In the genomic region with DNA sequence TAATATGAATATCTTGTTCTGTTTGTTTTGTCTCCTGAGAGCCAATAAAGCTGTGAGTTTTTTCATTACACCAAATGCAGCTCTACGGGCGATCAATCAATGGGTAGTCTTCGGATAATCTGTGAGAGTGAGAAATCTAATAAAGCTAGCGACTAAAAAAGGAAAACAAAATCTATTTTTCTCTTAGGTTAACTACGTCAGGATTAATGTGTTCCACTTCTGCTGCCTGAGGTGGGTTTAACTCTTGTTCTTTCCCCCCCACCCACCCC, we compare ENCODE assay signal across 8 cellular contexts.
DNase-seq lines count a peak whose midpoint lies in the region; ATAC-seq and TF ChIP-seq lines count a peak whose summit lies in the region.

No MANE protein-coding gene starts in this region.

- CTCF ChIA-PET in CD8-positive, alpha-beta memory T cell (lab: Charles Lee) = interaction anchor here (1.1 kb wide), 1 partner anchor 22 kb away, joined by 3 read pairs; no protein-coding TSS in a partner anchor

- POLR2A ChIA-PET in CD8-positive, alpha-beta memory T cell (lab: Charles Lee) = no interaction called here

- peaks cover 51 to 64% (median 54%) of the 10 kb centered on the region in 3 donors for H3K4me1 Mint-ChIP-seq in CD8-positive, alpha-beta memory T cell

- peak overlapping the region; percentile 52 for H3K27ac ChIP-seq in CD8-positive, alpha-beta memory T cell (ENCODE audit: low read depth, low read length)
- no peak overlapping the region for H3K27ac ChIP-seq in mucosa of rectum (ENCODE audit: low read depth in 2 of 2, low read length in 2 of 2)

- no peak for ATAC-seq in GM18511 (IDR thresholded peaks at IDR 0.05; ENCODE audit: unreplicated experiment)
- no peak for ATAC-seq in HG02970 (IDR thresholded peaks at IDR 0.05; ENCODE audit: low FRiP score, unreplicated experiment)

- no peaks in the 10 kb centered on the region for H3K27me3 ChIP-seq in CD8-positive, alpha-beta memory T cell (ENCODE audit: insufficient read depth, low read length, poor library complexity, severe bottlenecking)
- H3K27me3 ChIP-seq in mucosa of rectum (ENCODE audit: control insufficient read depth in 2 of 2, insufficient read depth in 2 of 2, low read length in 2 of 2) = no peaks in the 10 kb centered on the region

- DNase-seq in CD8-positive, alpha-beta memory T cell = no peak
- DNase-seq in Jurkat, Clone E6-1 (ENCODE audit: low read depth, low spot score) = no peak
- peak; percentile 8 for DNase-seq in central memory CD4-positive, alpha-beta T cell
- no peak for DNase-seq in RPMI8226
- DNase-seq in lower leg skin (ENCODE audit: low spot score in 2 of 2) = no peak

- H3K9ac ChIP-seq in mucosa of rectum (ENCODE audit: low read depth in 1 of 2, low read length in 2 of 2) = peak overlapping the region in 1 of 2 donors; percentile 70

- intact Hi-C loops in lower leg skin (cut with DNase I; ENCODE audit: low total_unique reads) = no loop called here

- no peak for TF ChIP-seq CTCF in lower leg skin (IDR thresholded peaks at IDR 0.05)

- no peaks in the 10 kb centered on the region for H3K9me3 ChIP-seq in CD8-positive, alpha-beta memory T cell (ENCODE audit: low read length)
- H3K9me3 ChIP-seq in mucosa of rectum (ENCODE audit: control insufficient read depth in 2 of 2, low read length in 2 of 2) = no peaks in the 10 kb centered on the region

- peaks cover 42% of the 10 kb centered on the region for H3K4me1 ChIP-seq in CD8-positive, alpha-beta memory T cell (ENCODE audit: insufficient read depth, low read length)
- no peaks in the 10 kb centered on the region for H3K4me1 ChIP-seq in mucosa of rectum (ENCODE audit: control insufficient read depth in 2 of 2, insufficient read depth in 2 of 2, low read length in 2 of 2)

- peaks cover 0 to 7% (median 0%) of the 10 kb centered on the region in 3 donors for H3K36me3 Mint-ChIP-seq in CD8-positive, alpha-beta memory T cell

- TF ChIP-seq POLR2A in lower leg skin (IDR thresholded peaks at IDR 0.05) = no peak

- peak overlapping the region; percentile 82 to 98 (median 97) for H3K27ac Mint-ChIP-seq in CD8-positive, alpha-beta memory T cell

- H3K9me3 Mint-ChIP-seq in CD8-positive, alpha-beta memory T cell = no peaks in the 10 kb centered on the region

- H3K27me3 Mint-ChIP-seq in CD8-positive, alpha-beta memory T cell = no peaks in the 10 kb centered on the region

- WGBS in lower leg skin, 2 donors = 49 to 58% methylated on average over 5 of the region's 5 CpGs

- H3K4me3 ChIP-seq in CD8-positive, alpha-beta memory T cell (ENCODE audit: low read length) = peak overlapping the region; percentile 41
- peak overlapping the region; percentile 73 for H3K4me3 ChIP-seq in Jurkat, Clone E6-1 (ENCODE audit: low read length)
- H3K4me3 ChIP-seq in mucosa of rectum (ENCODE audit: low read length in 2 of 2) (peak overlapping the region; percentile 63 to 69), lower leg skin (ENCODE audit: low read depth, poor library complexity, severe bottlenecking) (no peak overlapping the region)

- H3K36me3 ChIP-seq in CD8-positive, alpha-beta memory T cell (ENCODE audit: insufficient read depth, low read length) = no peaks in the 10 kb centered on the region
- no peaks in the 10 kb centered on the region for H3K36me3 ChIP-seq in mucosa of rectum (ENCODE audit: control insufficient read depth in 2 of 2, insufficient read depth in 2 of 2, low read length in 2 of 2)

- peak overlapping the region; percentile 74 to 95 (median 92) for H3K4me3 Mint-ChIP-seq in CD8-positive, alpha-beta memory T cell
